ENCODE assay signal across 14 cellular contexts in the genomic region with DNA sequence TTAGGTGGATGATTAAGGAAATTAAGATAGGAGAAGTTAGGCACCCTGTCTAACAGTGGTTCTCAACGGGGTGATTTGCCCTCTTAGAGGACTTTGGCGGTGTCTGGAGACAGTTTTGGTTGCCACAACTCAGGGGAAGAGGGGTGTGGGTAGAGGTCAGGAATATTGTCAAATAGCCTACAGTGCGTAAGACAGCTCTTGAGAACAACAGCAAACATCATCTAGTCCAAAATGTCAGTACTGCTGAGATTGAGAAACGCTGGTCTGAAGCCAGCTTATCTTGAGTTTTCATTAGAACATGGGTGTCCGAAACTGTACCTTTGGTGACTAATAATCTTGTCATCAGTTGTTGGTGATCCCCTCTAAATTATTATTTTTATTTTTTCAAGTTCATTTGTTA.
"Had no signal": no experiment of that assay in that cellular context is flagged by ENCODE, and none has a peak within 500 bp of the region (broad histone marks: within the 10 kb centered on the region; RNA-seq: fewer than 3 reads in every experiment).

No MANE protein-coding gene starts in this region.

- H3K9me3 Mint-ChIP-seq: activated CD8-positive, alpha-beta T cell treated with anti-CD3 and anti-CD28 coated beads for 36 hours; natural killer cell had no signal

- H3K27me3 ChIP-seq: ascending aorta had no signal

- H3K36me3 ChIP-seq: ascending aorta, prostate gland had no signal

- H3K27ac Mint-ChIP-seq: activated CD8-positive, alpha-beta T cell treated with anti-CD3 and anti-CD28 coated beads for 36 hours; natural killer cell had no signal

- H3K9me3 ChIP-seq: ascending aorta, mucosa of descending colon, prostate gland had no signal

- H3K36me3 Mint-ChIP-seq: natural killer cell had no signal

- H3K4me3 ChIP-seq: ascending aorta, mucosa of descending colon, prostate gland had no signal

- H3K4me1 Mint-ChIP-seq: natural killer cell had no signal

- H3K4me1 ChIP-seq: ascending aorta, prostate gland had no signal

- H3K4me3 Mint-ChIP-seq: activated CD8-positive, alpha-beta T cell treated with anti-CD3 and anti-CD28 coated beads for 36 hours; natural killer cell had no signal

- H3K27ac ChIP-seq: ascending aorta, prostate gland had no signal

- ATAC-seq: activated CD8-positive, alpha-beta T cell treated with anti-CD3 and anti-CD28 coated beads for 36 hours; mucosa of descending colon; natural killer cell had no signal

- H3K27me3 Mint-ChIP-seq: activated CD8-positive, alpha-beta T cell treated with anti-CD3 and anti-CD28 coated beads for 36 hours had no signal

- DNase-seq: activated CD4-positive, alpha-beta T cell treated with anti-CD3 and anti-CD28 coated beads for 1 hour; activated CD8-positive, alpha-beta memory T cell treated with anti-CD3 and anti-CD28 coated beads, Interleukin-2, amount 50 U/mL, for 48 hours; activated CD8-positive, alpha-beta T cell treated with anti-CD3 and anti-CD28 coated beads for 36 hours; central memory CD4-positive, alpha-beta T cell; effector memory CD4-positive, alpha-beta T cell; erythroblast; kidney; mucosa of descending colon; natural killer cell; stimulated activated CD4-positive, alpha-beta T cell treated with anti-CD3 and anti-CD28 coated beads, Interleukin-12 subunit alpha, Interleukin-12 subunit beta, amount 100 ng/mL, for 4 hours; stimulated activated naive CD4-positive, alpha-beta T cell; substantia nigra had no signal
